In genomic region chr9:119836036-119836435, GRCh38 we compare ENCODE assay signal across 17 cellular contexts.
"Had no signal": no experiment of that assay in that cellular context is flagged by ENCODE, and none has a peak within 500 bp of the region (broad histone marks: within the 10 kb centered on the region; RNA-seq: fewer than 3 reads in every experiment).

No MANE protein-coding gene starts in this region.

- DNase-seq: activated CD4-positive, alpha-beta memory T cell treated with anti-CD3 and anti-CD28 coated beads for 36 hours; activated CD4-positive, CD25-positive, alpha-beta regulatory T cell treated with anti-CD3 and anti-CD28 coated beads, Interleukin-2, amount 50 U/mL, for 72 hours; activated T-cell treated with anti-CD3 and anti-CD28 coated beads, Interleukin-2, amount 50 U/mL, for 4 hours; aorta; dorsolateral prefrontal cortex; esophagus squamous epithelium; foreskin fibroblast; head of caudate nucleus; left ventricle myocardium superior; retina; stimulated activated CD4-positive, alpha-beta T cell treated with anti-CD3 and anti-CD28 coated beads, Interleukin-15, amount 100 ng/mL, for 24 hours; stimulated activated CD4-positive, alpha-beta T cell treated with anti-CD3 and anti-CD28 coated beads, Interleukin-4, amount 100 ng/mL, for 24 hours; stimulated activated naive CD8-positive, alpha-beta T cell treated with anti-CD3 and anti-CD28 coated beads, Interleukin-15, amount 100 ng/mL, for 72 hours; testis; upper lobe of right lung had no signal

- H3K4me1 ChIP-seq: esophagus squamous epithelium, parathyroid adenoma, testis, upper lobe of right lung had no signal

- ATAC-seq: activated T-cell treated with anti-CD3 and anti-CD28 coated beads, Interleukin-2, amount 50 U/mL, for 4 hours; left ventricle myocardium superior; stimulated activated naive CD8-positive, alpha-beta T cell treated with anti-CD3 and anti-CD28 coated beads, Interleukin-15, amount 100 ng/mL, for 72 hours; upper lobe of right lung had no signal

- H3K36me3 ChIP-seq: esophagus squamous epithelium, upper lobe of right lung had no signal

- H3K27me3 ChIP-seq: dorsolateral prefrontal cortex, esophagus squamous epithelium, testis, upper lobe of right lung had no signal

- H3K9me3 ChIP-seq: esophagus squamous epithelium, testis, upper lobe of right lung had no signal

- H3K4me1 Mint-ChIP-seq: stimulated activated naive CD8-positive, alpha-beta T cell treated with anti-CD3 and anti-CD28 coated beads, Interleukin-15, amount 100 ng/mL, for 72 hours had no signal

- H3K27ac Mint-ChIP-seq: activated CD4-positive, alpha-beta memory T cell treated with anti-CD3 and anti-CD28 coated beads for 36 hours; stimulated activated naive CD8-positive, alpha-beta T cell treated with anti-CD3 and anti-CD28 coated beads, Interleukin-15, amount 100 ng/mL, for 72 hours; T-helper 1 cell treated with Interleukin-12 subunit alpha and Interleukin-12 subunit beta and Interleukin-4 antibody, amounts not matched to agents 30 μg/mL and 1 μg/mL, for 36 hours had no signal

- H3K4me3 ChIP-seq: dorsolateral prefrontal cortex, esophagus squamous epithelium, testis, upper lobe of right lung had no signal

- H3K4me3 Mint-ChIP-seq: activated CD4-positive, alpha-beta memory T cell treated with anti-CD3 and anti-CD28 coated beads for 36 hours; activated T-cell treated with anti-CD3 and anti-CD28 coated beads, Interleukin-2, amount 50 U/mL, for 4 hours; stimulated activated naive CD8-positive, alpha-beta T cell treated with anti-CD3 and anti-CD28 coated beads, Interleukin-15, amount 100 ng/mL, for 72 hours; T-helper 1 cell treated with Interleukin-12 subunit alpha and Interleukin-12 subunit beta and Interleukin-4 antibody, amounts not matched to agents 30 μg/mL and 1 μg/mL, for 36 hours had no signal

- H3K27me3 Mint-ChIP-seq: activated CD4-positive, alpha-beta memory T cell treated with anti-CD3 and anti-CD28 coated beads for 36 hours; stimulated activated naive CD8-positive, alpha-beta T cell treated with anti-CD3 and anti-CD28 coated beads, Interleukin-15, amount 100 ng/mL, for 72 hours had no signal

- H3K27ac ChIP-seq: dorsolateral prefrontal cortex, esophagus squamous epithelium, parathyroid adenoma, testis, upper lobe of right lung had no signal

- H3K9me3 Mint-ChIP-seq: activated T-cell treated with anti-CD3 and anti-CD28 coated beads, Interleukin-2, amount 50 U/mL, for 4 hours; stimulated activated naive CD8-positive, alpha-beta T cell treated with anti-CD3 and anti-CD28 coated beads, Interleukin-15, amount 100 ng/mL, for 72 hours had no signal

- H3K36me3 Mint-ChIP-seq: activated CD4-positive, alpha-beta memory T cell treated with anti-CD3 and anti-CD28 coated beads for 36 hours had no signal

- H3K9ac ChIP-seq: parathyroid adenoma had no signal
